22 cellular contexts compared by ENCODE assay signal in the genomic region with DNA sequence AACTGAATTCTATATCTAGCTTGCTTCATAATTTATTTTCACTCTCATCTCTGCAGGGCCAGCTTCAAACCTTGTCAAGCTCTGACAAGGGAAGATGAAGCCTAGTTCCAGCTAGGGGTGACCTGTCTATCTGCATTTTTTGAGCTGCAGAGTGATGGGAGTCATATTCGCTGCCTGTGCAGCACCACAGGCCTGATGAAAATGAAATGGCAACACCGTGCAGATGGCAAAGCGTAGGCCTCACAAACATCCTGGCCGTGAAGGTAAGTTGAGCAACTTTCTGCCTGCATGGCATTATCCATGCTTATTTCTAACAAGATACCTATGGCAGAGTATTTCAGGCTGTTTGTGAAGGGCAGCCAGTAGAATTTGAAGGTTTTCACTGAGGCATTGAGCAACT.
DNase-seq lines count a peak whose midpoint lies in the region; ATAC-seq and TF ChIP-seq lines count a peak whose summit lies in the region.
"Had no signal": no experiment of that assay in that cellular context is flagged by ENCODE, and none has a peak within 500 bp of the region (broad histone marks: within the 10 kb centered on the region; RNA-seq: fewer than 3 reads in every experiment).

No MANE protein-coding gene starts in this region.

- ATAC-seq in HG02610 (IDR thresholded peaks at IDR 0.05; ENCODE audit: unreplicated experiment): no peak
- ATAC-seq: GM12878, HepG2 had no signal

- TF ChIP-seq EP300 in esophagus muscularis mucosa (IDR thresholded peaks at IDR 0.05): no peak

- TF ChIP-seq CTCF in brain (conservative IDR thresholded peaks at IDR 0.05) (no peak), esophagus muscularis mucosa (IDR thresholded peaks at IDR 0.05) (no peak), nephron (IDR thresholded peaks at IDR 0.05; ENCODE audit: unreplicated experiment in 3 of 3) (no peak), prostate gland (IDR thresholded peaks at IDR 0.05) (no peak)

- peak; percentile 5 for DNase-seq in esophagus muscularis mucosa (ENCODE audit: extremely low spot score)
- DNase-seq in prostate gland (ENCODE audit: low spot score): no peak
- no peak for DNase-seq in activated CD4-positive, alpha-beta T cell treated with anti-CD3 and anti-CD28 coated beads, Interleukin-2, amount 50 U/mL, for 48 hours
- DNase-seq in iPS-NIHi7 (ENCODE audit: extremely low spot score): no peak
- no peak for DNase-seq in stimulated activated CD8-positive, alpha-beta memory T cell treated with anti-CD3 and anti-CD28 coated beads, Interleukin-4, amount 100 ng/mL, for 48 hours
- DNase-seq: ACHN; BE2C; C1 segment of cervical spinal cord; CD4-positive, CD25-positive, alpha-beta regulatory T cell; CD8-positive, alpha-beta memory T cell; COR-L47; DMS 273 treated with DMSO at 0.1 percent for 48 hours; DMS53; DND-41; EL; GOT3; H7 had no signal

- H3K36me3 ChIP-seq in esophagus muscularis mucosa (no peaks in the 10 kb centered on the region), prostate gland (no peaks in the 10 kb centered on the region)
- H3K36me3 ChIP-seq: BE2C had no signal

- H3K27me3 ChIP-seq in esophagus muscularis mucosa: no peaks in the 10 kb centered on the region
- H3K27me3 ChIP-seq in prostate gland (replicated peaks; ENCODE audit: insufficient read depth): no peaks in the 10 kb centered on the region

- peak overlapping the region in 2 of 5 experiments; percentile 12 to 47 for H3K4me3 Mint-ChIP-seq in brain
- no peak overlapping the region for H3K4me3 Mint-ChIP-seq in nephron
- H3K4me3 Mint-ChIP-seq: CD4-positive, CD25-positive, alpha-beta regulatory T cell; CD8-positive, alpha-beta memory T cell had no signal

- no peak for TF ChIP-seq POLR2A in esophagus muscularis mucosa (IDR thresholded peaks at IDR 0.05; ENCODE audit: low read depth)
- no peak for TF ChIP-seq POLR2A in prostate gland (IDR thresholded peaks at IDR 0.05)

- H3K4me3 ChIP-seq in esophagus muscularis mucosa (no peak overlapping the region), prostate gland (no peak overlapping the region)
- H3K4me3 ChIP-seq: GM12878 had no signal

- H3K36me3 Mint-ChIP-seq in brain: no peaks in the 10 kb centered on the region
- no peaks in the 10 kb centered on the region for H3K36me3 Mint-ChIP-seq in nephron (ENCODE audit: low read depth)
- H3K36me3 Mint-ChIP-seq: CD4-positive, CD25-positive, alpha-beta regulatory T cell had no signal

- intact Hi-C loops in esophagus muscularis mucosa (cut with DNase I) (no loop called here), prostate gland (cut with DNase I) (no loop called here)

- H3K9me3 Mint-ChIP-seq in brain (peaks cover 0 to 3% (median 0%) of the 10 kb centered on the region in 5 experiments), nephron (no peaks in the 10 kb centered on the region)
- H3K9me3 Mint-ChIP-seq: CD4-positive, CD25-positive, alpha-beta regulatory T cell had no signal

- peaks cover 9% of the 10 kb centered on the region for H3K27me3 Mint-ChIP-seq in brain
- peaks cover 4% of the 10 kb centered on the region for H3K27me3 Mint-ChIP-seq in nephron (ENCODE audit: low read depth)

- no peaks in the 10 kb centered on the region for H3K9me3 ChIP-seq in esophagus muscularis mucosa
- no peaks in the 10 kb centered on the region for H3K9me3 ChIP-seq in prostate gland
- H3K9me3 ChIP-seq: BE2C had no signal

- peaks cover 17 to 33% (median 25%) of the 10 kb centered on the region in 4 donors for H3K4me1 ChIP-seq in esophagus muscularis mucosa
- peaks cover 3% of the 10 kb centered on the region for H3K4me1 ChIP-seq in prostate gland (replicated peaks)
- H3K4me1 ChIP-seq: BE2C had no signal

- H3K27ac ChIP-seq in esophagus muscularis mucosa (replicated peaks in 1 of 4) (no peak overlapping the region), prostate gland (peak overlapping the region; percentile 3 to 19)

- peaks cover 88% of the 10 kb centered on the region for H3K4me1 Mint-ChIP-seq in brain
- H3K4me1 Mint-ChIP-seq in nephron: peaks cover 61% of the 10 kb centered on the region

- peak overlapping the region in 3 of 5 experiments; percentile 11 to 92 (median 86) for H3K27ac Mint-ChIP-seq in brain
- peak overlapping the region in 2 of 3 experiments; percentile 55 to 86 for H3K27ac Mint-ChIP-seq in nephron
- H3K27ac Mint-ChIP-seq: CD4-positive, CD25-positive, alpha-beta regulatory T cell; CD8-positive, alpha-beta memory T cell had no signal

- 96% methylated on average over 4 of the region's 4 CpGs for WGBS in esophagus muscularis mucosa
- 79% methylated on average over 4 of the region's 4 CpGs for WGBS in prostate gland

Comparison
In these comparisons a context has a peak if more than half of its experiments do, and no peak if none do; other contexts are left out.
1. H3K27ac ChIP-seq: peak in prostate gland (2 of 2); none in esophagus muscularis mucosa (0 of 4).